Comparison of ENCODE assay signal across 22 cellular contexts in genomic region chr16:10997485-10997884, GRCh38.
"Had no signal": no experiment of that assay in that cellular context is flagged by ENCODE, and none has a peak within 500 bp of the region (broad histone marks: within the 10 kb centered on the region; RNA-seq: fewer than 3 reads in every experiment).

No MANE protein-coding gene starts in this region.

- H3K4me1 Mint-ChIP-seq: endodermal cell had no signal

- H3K9me3 Mint-ChIP-seq: endodermal cell; immature natural killer cell; naive B cell; nephron; stimulated activated naive CD8-positive, alpha-beta T cell treated with anti-CD3 and anti-CD28 coated beads, Interleukin-15, amount 100 ng/mL, for 72 hours had no signal

- H3K4me1 ChIP-seq: lower lobe of right lung, pancreas, upper lobe of right lung had no signal

- ATAC-seq: lower lobe of right lung; pancreas; right cardiac atrium; stimulated activated naive CD8-positive, alpha-beta T cell treated with anti-CD3 and anti-CD28 coated beads, Interleukin-15, amount 100 ng/mL, for 72 hours; upper lobe of right lung had no signal

- H3K4me3 ChIP-seq: left ventricle myocardium inferior, lower lobe of right lung, pancreas, smooth muscle cell, testis, tibial nerve, upper lobe of right lung had no signal

- H3K27me3 Mint-ChIP-seq: naive B cell; progenitor cell of endocrine pancreas; stimulated activated naive CD8-positive, alpha-beta T cell treated with anti-CD3 and anti-CD28 coated beads, Interleukin-15, amount 100 ng/mL, for 72 hours had no signal

- H3K4me3 Mint-ChIP-seq: endodermal cell; immature natural killer cell; nephron; stimulated activated naive CD8-positive, alpha-beta T cell treated with anti-CD3 and anti-CD28 coated beads, Interleukin-15, amount 100 ng/mL, for 72 hours had no signal

- H3K27ac Mint-ChIP-seq: endodermal cell, progenitor cell of endocrine pancreas had no signal

- H3K9me3 ChIP-seq: left ventricle myocardium inferior, lower lobe of right lung, pancreas, testis, tibial nerve, upper lobe of right lung had no signal

- DNase-seq: dermis blood vessel endothelial cell; effector CD4-positive, alpha-beta T cell; endodermal cell; erythroblast; foreskin keratinocyte; immature natural killer cell; left ventricle myocardium inferior; lower lobe of right lung; mesenchymal stem cell; midbrain; naive B cell; occipital lobe; pancreas; right cardiac atrium; stimulated activated CD4-positive, alpha-beta T cell treated with anti-CD3 and anti-CD28 coated beads, Interleukin-2, amount 100 ng/mL, for 48 hours; stimulated activated naive CD8-positive, alpha-beta T cell treated with anti-CD3 and anti-CD28 coated beads, Interleukin-15, amount 100 ng/mL, for 72 hours; testis; upper lobe of right lung had no signal
